Comparison of ENCODE assay signal across 9 cellular contexts in genomic region chr20:63309261-63310071, GRCh38. TPM values are rescaled to one million over a fixed set of nuclear protein-coding genes. Genes with fewer than 3 reads are reported as not detected.
DNase-seq lines count a peak whose midpoint lies in the region; ATAC-seq, FAIRE-seq and TF ChIP-seq lines count a peak whose summit lies in the region.
"Had no signal": no experiment of that assay in that cellular context is flagged by ENCODE, and none has a peak within 500 bp of the region (broad histone marks: within the 10 kb centered on the region; RNA-seq: fewer than 3 reads in every experiment).

No MANE protein-coding gene starts in this region.

- FAIRE-seq in RCC 7860 (lab: Jason Lieb, UNC): no peak
- FAIRE-seq: endometrium had no signal

- POLR2A ChIA-PET in BJ (lab: Charles Lee): no interaction called here

- H3K36me3 ChIP-seq in BJ (ENCODE audit: control insufficient read depth, insufficient read depth, low read length): no peaks in the 10 kb centered on the region
- H3K36me3 ChIP-seq in colonic mucosa: no peaks in the 10 kb centered on the region

- H3K27ac ChIP-seq in colonic mucosa: no peak overlapping the region

- H3K4me1 ChIP-seq in colonic mucosa: no peaks in the 10 kb centered on the region

- CTCF ChIA-PET in BJ (lab: Yijun Ruan, JAX): interaction anchor here (0.8 to 5.2 kb wide), 40 partner anchors 9 to 807 kb away, joined by 3 to 107 read pairs (median 5); partner anchors contain the start of genes ARFGAP1 and COL20A1

- in situ Hi-C loops in GM13977 (cut with MboI; ENCODE audit: low pct_unique_long_range_greater_than_20kb, low sequenced_read_pairs, unreplicated experiment): no loop called here

- H3K4me3 ChIP-seq in BJ (ENCODE audit: low read depth, low read length): no peak overlapping the region
- no peak overlapping the region for H3K4me3 ChIP-seq in colonic mucosa

- TF ChIP-seq CTCF in BJ (IDR thresholded peaks at IDR 0.05; ENCODE audit: insufficient read depth, low read depth, low read length) (peak; percentile 86), GM13977 (IDR thresholded peaks at IDR 0.05; ENCODE audit: extremely low read depth, insufficient read depth, missing control alignments) (peak; percentile 71), colonic mucosa (IDR thresholded peaks at IDR 0.05) (peak; percentile 68)

- H3K27me3 ChIP-seq in BJ (ENCODE audit: control insufficient read depth, insufficient read depth, low read length) (no peaks in the 10 kb centered on the region; the same call in 1 of the 2 replicates), colonic mucosa (peaks cover 7% of the 10 kb centered on the region)

- H3K9me3 ChIP-seq in colonic mucosa: no peaks in the 10 kb centered on the region

- no peak overlapping the region for H3K9ac ChIP-seq in colonic mucosa (ENCODE audit: low read depth in 2 of 2, low read length in 2 of 2)

- DNase-seq in BJ (ENCODE audit: low read depth) (no peak), GM13977 (ENCODE audit: low spot score) (peak; percentile 76), RCC 7860 (ENCODE audit: low spot score) (peak; percentile 31), colonic mucosa (no peak), lung microvascular endothelial cell (ENCODE audit: low read depth in 2 of 2) (peak; percentile 41 to 70), SKM-1 treated with dmso at 0.1 percent for 144 hours (lab: John Stamatoyannopoulos, UW; ENCODE audit: unreplicated experiment) (no peak)

- ATAC-seq in GM21619 (IDR thresholded peaks at IDR 0.05; ENCODE audit: unreplicated experiment) (no peak), GM21390 (IDR thresholded peaks at IDR 0.05; ENCODE audit: unreplicated experiment) (no peak)

- intact Hi-C loops in colonic mucosa (cut with DNase I): loop anchor here (2.0 kb wide), 1 partner anchor 73 kb away; no protein-coding TSS in a partner anchor

RNA-seq across cellular contexts. Expression of gene COL20A1, which starts 16.5 kb away (rescaled TPM):
- polyA plus RNA-seq in BJ (2011; rRNA removed): not detected in 2 replicates
- not detected in 2 replicates for polyA minus RNA-seq in BJ (2011; rRNA and poly(A)+ RNA removed)
- total RNA-seq in colonic mucosa (not detected), lung microvascular endothelial cell (under 0.01 and 0.20 TPM in 2 replicates)

RNA-seq across cellular contexts. Expression of gene ARFGAP1, which starts 36.9 kb away (rescaled TPM):
- 49.8 and 76.5 TPM in 2 replicates for polyA plus RNA-seq in BJ (2011; rRNA removed)
- 73.8 and 91.3 TPM in 2 replicates for polyA minus RNA-seq in BJ (2011; rRNA and poly(A)+ RNA removed)
- total RNA-seq in colonic mucosa (100 to 1,000 TPM in 1 of 2 donors, 10 to 100 TPM in 1; 66.9 to 109 TPM), lung microvascular endothelial cell (29.2 and 43.1 TPM in 2 replicates)

RNA-seq across cellular contexts. Expression of gene CHRNA4, which starts 51.7 kb away (rescaled TPM):
- not detected in 2 replicates for polyA plus RNA-seq in BJ (2011; rRNA removed)
- not detected in 2 replicates for polyA minus RNA-seq in BJ (2011; rRNA and poly(A)+ RNA removed)
- total RNA-seq in colonic mucosa (under 1 TPM in 1 of 2 donors, not detected in 1; 0.05 TPM), lung microvascular endothelial cell (0.20 TPM in 1 of 2 replicates, not detected in the other)

RNA-seq across cellular contexts. Expression of gene NKAIN4, which starts 55.2 kb away (rescaled TPM):
- not detected in 2 replicates for polyA plus RNA-seq in BJ (2011; rRNA removed)
- polyA minus RNA-seq in BJ (2011; rRNA and poly(A)+ RNA removed): not detected in 2 replicates
- total RNA-seq in colonic mucosa (under 1 TPM in 1 of 2 donors, not detected in 1; 0.29 TPM), lung microvascular endothelial cell (not detected in 2 replicates)

Comparison
In these comparisons a context has a peak if more than half of its experiments do, and no peak if none do; other contexts are left out.
1. DNase-seq: peak in GM13977 (single experiment), RCC 7860 (single experiment) and lung microvascular endothelial cell (2 of 2); none in BJ (single experiment), colonic mucosa (single experiment) and SKM-1 treated with dmso at 0.1 percent for 144 hours (single experiment).
2. Peak in every context shown above with its lines, with median percentiles within 50 percentile points of each other: CTCF ChIP-seq.